In the genomic region with DNA sequence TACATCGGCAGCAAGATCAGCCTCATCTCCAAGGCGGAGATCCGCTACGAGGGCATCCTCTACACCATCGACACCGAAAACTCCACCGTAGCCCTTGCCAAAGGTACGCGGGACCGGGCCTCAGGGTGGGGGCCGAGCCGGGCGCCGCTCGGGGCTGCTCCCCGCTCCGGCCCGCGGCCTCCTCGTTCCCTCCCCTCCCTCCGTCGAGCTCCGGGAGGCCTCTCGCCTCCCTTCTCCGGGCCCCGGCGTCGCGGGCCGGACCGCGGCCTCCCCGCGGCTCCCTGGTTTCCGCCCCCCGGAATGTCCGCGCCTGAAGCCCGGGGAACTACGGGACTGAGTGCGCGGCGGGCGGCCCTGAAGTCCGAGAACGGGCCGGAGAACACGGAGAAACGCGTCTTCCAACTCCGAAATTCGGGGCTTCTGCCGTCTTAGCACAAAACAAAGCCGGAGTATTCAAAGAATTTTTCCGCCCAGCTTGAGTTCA, we compare ENCODE assay signal across 8 cellular contexts. TPM values are rescaled to one million over a fixed set of nuclear protein-coding genes. Genes with fewer than 3 reads are reported as not detected.
A peak's percentile ranks its signal among the peaks of the same experiment; 100 is the strongest.
DNase-seq lines count a peak whose midpoint lies in the region; ATAC-seq and TF ChIP-seq lines count a peak whose summit lies in the region.

No MANE protein-coding gene starts in this region.

- H3K18ac ChIP-seq in mesendoderm (ENCODE audit: low read length): peak overlapping the region; percentile 97

- no peak overlapping the region for H2BK15ac ChIP-seq in mesendoderm (replicated peaks; ENCODE audit: low read depth)

- DNase-seq in activated CD4-positive, alpha-beta T cell treated with anti-CD3 and anti-CD28 coated beads for 36 hours: no peak
- DNase-seq in activated CD4-positive, alpha-beta T cell treated with anti-CD3 and anti-CD28 coated beads, Interleukin-2, amount 50 U/mL, for 1 hour: no peak
- DNase-seq in PC-3 (no peak), coronary artery (ENCODE audit: low spot score) (no peak), mesendoderm (no peak), GF-D8 (lab: John Stamatoyannopoulos, UW) (no peak)

- no peaks in the 10 kb centered on the region for H3K9me3 ChIP-seq in PC-3 (ENCODE audit: low read length)
- no peaks in the 10 kb centered on the region for H3K9me3 ChIP-seq in thymus (ENCODE audit: control insufficient read depth)

- H3K4me3 ChIP-seq in PC-3 (ENCODE audit: low read length) (peak overlapping the region; percentile 95), coronary artery (peak overlapping the region; percentile 95), mesendoderm (ENCODE audit: low read length) (peak overlapping the region; percentile 91), thymus (ENCODE audit: low read length) (peak overlapping the region; percentile 94)

- TF ChIP-seq CTCF in PC-3 (conservative IDR thresholded peaks at IDR 0.05; ENCODE audit: low read depth, low read length) (no peak), coronary artery (IDR thresholded peaks at IDR 0.05) (no peak)

- H4K20me1 ChIP-seq in PC-3 (ENCODE audit: low read length): peaks cover 36% of the 10 kb centered on the region

- intact Hi-C loops in activated CD4-positive, alpha-beta T cell treated with anti-CD3 and anti-CD28 coated beads for 36 hours (cut with DNase I, micrococcal nuclease): loop anchor here (1.0 to 10.0 kb wide), 16 partner anchors 38 to 1768 kb away; a partner anchor contains a TSS
- intact Hi-C loops in PC-3 (cut with micrococcal nuclease): loop anchor here (2.0 kb wide), 1 partner anchor 46 kb away; no protein-coding TSS in a partner anchor

- no peak overlapping the region for H4K5ac ChIP-seq in mesendoderm (ENCODE audit: low read length)

- H3K27ac ChIP-seq in PC-3 (ENCODE audit: low read length): peak overlapping the region; percentile 81
- peak overlapping the region; percentile 98 to 99 for H3K27ac ChIP-seq in coronary artery
- H3K27ac ChIP-seq in mesendoderm (ENCODE audit: low read depth, low read length): peak overlapping the region; percentile 98
- peak overlapping the region; percentile 96 for H3K27ac ChIP-seq in thymus (ENCODE audit: low read depth)

- no peaks in the 10 kb centered on the region for H3K27me3 Mint-ChIP-seq in activated CD4-positive, alpha-beta T cell treated with anti-CD3 and anti-CD28 coated beads for 36 hours

- BruUV-seq in PC-3 (replicated peaks; lab: Mats Ljungman, UMichigan): no TSS peak

- H3K4me1 Mint-ChIP-seq in activated CD4-positive, alpha-beta T cell treated with anti-CD3 and anti-CD28 coated beads for 36 hours: peaks cover 42% of the 10 kb centered on the region

- H3K4me1 ChIP-seq in PC-3 (ENCODE audit: insufficient read depth, low read length): peaks cover 36% of the 10 kb centered on the region
- no peaks in the 10 kb centered on the region for H3K4me1 ChIP-seq in mesendoderm (ENCODE audit: control insufficient read depth, low read depth, low read length)
- H3K4me1 ChIP-seq in thymus (ENCODE audit: control insufficient read depth, insufficient read depth, low read length): peaks cover 7% of the 10 kb centered on the region

- H3K27me3 ChIP-seq in PC-3 (ENCODE audit: low read length) (no peaks in the 10 kb centered on the region), mesendoderm (ENCODE audit: insufficient read depth, low read length, poor library complexity) (no peaks in the 10 kb centered on the region), thymus (ENCODE audit: control insufficient read depth, insufficient read depth) (no peaks in the 10 kb centered on the region)

- H3K36me3 ChIP-seq in PC-3 (ENCODE audit: low read depth, low read length) (no peaks in the 10 kb centered on the region; the same call in 1 of the 2 replicates), mesendoderm (ENCODE audit: control insufficient read depth, insufficient read depth, low read length) (no peaks in the 10 kb centered on the region), thymus (ENCODE audit: control insufficient read depth, insufficient read depth) (no peaks in the 10 kb centered on the region)

- H3F3A ChIP-seq in PC-3 (ENCODE audit: low read length, unreplicated experiment): no peaks in the 10 kb centered on the region

- WGBS in mesendoderm (ENCODE audit: extremely low coverage, insufficient coverage, low lambda C conversion rate): no CpG with 5 or more reads among the region's 55 CpGs
- WGBS in thymus: under 1% methylated on average over 55 of the region's 55 CpGs

- no peak overlapping the region for H3K23ac ChIP-seq in mesendoderm (ENCODE audit: low read length)

- H3K4me2 ChIP-seq in PC-3 (ENCODE audit: low read length): peak overlapping the region; percentile 99
- no peak overlapping the region for H3K4me2 ChIP-seq in mesendoderm (ENCODE audit: low read length)

- H3K27ac Mint-ChIP-seq in activated CD4-positive, alpha-beta T cell treated with anti-CD3 and anti-CD28 coated beads for 36 hours: peak overlapping the region; percentile 99

- H2AK5ac ChIP-seq in mesendoderm (ENCODE audit: low read length): peak overlapping the region; percentile 9

- H3K36me3 Mint-ChIP-seq in activated CD4-positive, alpha-beta T cell treated with anti-CD3 and anti-CD28 coated beads for 36 hours (ENCODE audit: low read depth): peaks cover 21% of the 10 kb centered on the region

- H2AFZ ChIP-seq in PC-3 (ENCODE audit: low read length): peak overlapping the region; percentile 83

- no peaks in the 10 kb centered on the region for H3K9me3 Mint-ChIP-seq in activated CD4-positive, alpha-beta T cell treated with anti-CD3 and anti-CD28 coated beads for 36 hours (ENCODE audit: low read depth)

- H3K79me2 ChIP-seq in PC-3 (ENCODE audit: low read length) (peaks cover 59% of the 10 kb centered on the region), mesendoderm (ENCODE audit: control insufficient read depth, insufficient read depth, low read length) (peaks cover 38% of the 10 kb centered on the region)

- CTCF ChIA-PET in activated CD4-positive, alpha-beta T cell treated with anti-CD3 and anti-CD28 coated beads for 36 hours (lab: Charles Lee): interaction anchor here (0.7 kb wide), 1 partner anchor 39 kb away, joined by 3 read pairs; no protein-coding TSS in a partner anchor
- CTCF ChIA-PET in PC-3 (lab: Charles Lee): no interaction called here

- H4K8ac ChIP-seq in mesendoderm (ENCODE audit: low read depth, low read length): peak overlapping the region; percentile 88

- H3K4me3 Mint-ChIP-seq in activated CD4-positive, alpha-beta T cell treated with anti-CD3 and anti-CD28 coated beads for 36 hours: peak overlapping the region; percentile 88

- POLR2A ChIA-PET in activated CD4-positive, alpha-beta T cell treated with anti-CD3 and anti-CD28 coated beads for 36 hours (lab: Charles Lee): interaction anchor here (1.3 kb wide), 1 partner anchor 37 kb away, joined by 3 read pairs; no protein-coding TSS in a partner anchor
- POLR2A ChIA-PET in PC-3 (lab: Charles Lee; ENCODE audit: unreplicated experiment): no interaction called here

- H3K9ac ChIP-seq in PC-3 (ENCODE audit: low read length) (peak overlapping the region; percentile 98), mesendoderm (ENCODE audit: low read length) (peak overlapping the region; percentile 97)

- H3K4ac ChIP-seq in mesendoderm (ENCODE audit: low read depth, low read length): peak overlapping the region; percentile 90

- ATAC-seq in activated CD4-positive, alpha-beta T cell treated with anti-CD3 and anti-CD28 coated beads for 36 hours: peak; percentile 18
- ATAC-seq in HG02763 (IDR thresholded peaks at IDR 0.05; ENCODE audit: unreplicated experiment) (peak; percentile 30), PC-3 (peak; percentile 48)

- no peaks in the 10 kb centered on the region for H3K79me1 ChIP-seq in mesendoderm (ENCODE audit: low read length)

- peak overlapping the region; percentile 99 for H3K56ac ChIP-seq in mesendoderm (ENCODE audit: low read length)

- peak overlapping the region; percentile 63 for H2BK120ac ChIP-seq in mesendoderm (ENCODE audit: low read depth, low read length)

- peak overlapping the region; percentile 86 for H2BK5ac ChIP-seq in mesendoderm (ENCODE audit: low read length)

- no peaks in the 10 kb centered on the region for H3K9me2 ChIP-seq in PC-3 (replicated peaks; ENCODE audit: low read length)

RNA-seq across cellular contexts. Expression of a gene that starts 0.4 kb away (rescaled TPM):
- 100 to 1,000 TPM in 1 of 2 experiments, 10 to 100 TPM in 1; 89.0 to 151 TPM for total RNA-seq in activated CD4-positive, alpha-beta T cell treated with anti-CD3 and anti-CD28 coated beads for 36 hours
- 67.4 and 88.5 TPM in 2 replicates for total RNA-seq in PC-3 (2014; rRNA removed)
- polyA plus RNA-seq in mesendoderm (2013, experiment 1 of 2): 150 TPM
- polyA plus RNA-seq in mesendoderm (2013, experiment 2 of 2): 147 TPM
- 91.2 TPM for polyA plus RNA-seq in thymus
